Comparison of ENCODE assay signal across 10 cellular contexts in genomic region chr12:120783197-120783596, GRCh38. TPM values are rescaled to one million over a fixed set of nuclear protein-coding genes. Genes with fewer than 3 reads are reported as not detected.
DNase-seq lines count a peak whose midpoint lies in the region; ATAC-seq and TF ChIP-seq lines count a peak whose summit lies in the region.
"Had no signal": no experiment of that assay in that cellular context is flagged by ENCODE, and none has a peak within 500 bp of the region (broad histone marks: within the 10 kb centered on the region; RNA-seq: fewer than 3 reads in every experiment).

No MANE protein-coding gene starts in this region.

- intact Hi-C loops in right lobe of liver (cut with DNase I): no loop called here

- in situ Hi-C loops in KBM-7 (cut with MboI; ENCODE audit: low pct_unique_long_range_greater_than_20kb, low sequenced_read_pairs): no loop called here

- H3K27me3 ChIP-seq in BJ (ENCODE audit: control insufficient read depth, insufficient read depth, low read length) (no peaks in the 10 kb centered on the region), right lobe of liver (no peaks in the 10 kb centered on the region), endodermal cell (ENCODE audit: control insufficient read depth, insufficient read depth, low read length, poor library complexity, severe bottlenecking) (no peaks in the 10 kb centered on the region)

- H3K4me1 Mint-ChIP-seq in activated naive CD8-positive, alpha-beta T cell treated with anti-CD3 and anti-CD28 coated beads for 36 hours: peaks cover 17% of the 10 kb centered on the region
- no peaks in the 10 kb centered on the region for H3K4me1 Mint-ChIP-seq in endodermal cell

- no peak for TF ChIP-seq POLR2A in right lobe of liver (IDR thresholded peaks at IDR 0.05)

- H3K27ac Mint-ChIP-seq in activated naive CD8-positive, alpha-beta T cell treated with anti-CD3 and anti-CD28 coated beads for 36 hours: peak overlapping the region; percentile 72
- no peak overlapping the region for H3K27ac Mint-ChIP-seq in endodermal cell

- WGBS in right lobe of liver (ENCODE audit: insufficient coverage, low coverage, low lambda C conversion rate, missing lambda C conversion rate): 68% methylated on average over 6 of the region's 6 CpGs
- 89 to 93% methylated on average over 6 of the region's 6 CpGs for WGBS in endodermal cell (ENCODE audit: insufficient coverage in 1 of 2, insufficient read length in 1 of 2), 2 experiments

- no peak overlapping the region for H3K9ac ChIP-seq in endodermal cell (ENCODE audit: extremely low read depth, low read length, poor library complexity, severe bottlenecking)

- CTCF ChIA-PET in BJ (lab: Yijun Ruan, JAX): interaction anchor here (1.1 kb wide), 1 partner anchor 11 kb away, joined by 3 read pairs; no protein-coding TSS in a partner anchor

- TF ChIP-seq CTCF in BJ (IDR thresholded peaks at IDR 0.05; ENCODE audit: insufficient read depth, low read depth, low read length) (no peak), right lobe of liver (IDR thresholded peaks at IDR 0.05) (no peak), endodermal cell (conservative IDR thresholded peaks at IDR 0.05) (no peak)

- no peaks in the 10 kb centered on the region for H3K4me1 ChIP-seq in right lobe of liver
- H3K4me1 ChIP-seq in endodermal cell (ENCODE audit: control insufficient read depth, insufficient read depth, low read length): no peaks in the 10 kb centered on the region

- no peak overlapping the region for H3K27ac ChIP-seq in right lobe of liver
- no peak overlapping the region for H3K27ac ChIP-seq in endodermal cell (ENCODE audit: low read depth, low read length)

- ATAC-seq in right lobe of liver (peak; percentile 23 to 79 (median 44)), GM18498 (IDR thresholded peaks at IDR 0.05; ENCODE audit: unreplicated experiment) (no peak)

- no peaks in the 10 kb centered on the region for H3K9me3 ChIP-seq in right lobe of liver
- no peaks in the 10 kb centered on the region for H3K9me3 ChIP-seq in endodermal cell (ENCODE audit: control insufficient read depth, low read length)

- peak; percentile 12 for DNase-seq in BJ (ENCODE audit: low read depth)
- peak; percentile 5 for DNase-seq in HS-27A (ENCODE audit: low read depth)
- no peak for DNase-seq in activated naive CD8-positive, alpha-beta T cell treated with anti-CD3 and anti-CD28 coated beads for 36 hours
- DNase-seq in right lobe of liver: no peak
- DNase-seq in KBM-7: no peak
- no peak for DNase-seq in endodermal cell
- DNase-seq in middle frontal gyrus (ENCODE audit: extremely low spot score, low spot score): no peak
- DNase-seq: naive B cell, NCI-H1417 had no signal

- no peaks in the 10 kb centered on the region for H3K27me3 Mint-ChIP-seq in activated naive CD8-positive, alpha-beta T cell treated with anti-CD3 and anti-CD28 coated beads for 36 hours
- H3K27me3 Mint-ChIP-seq in endodermal cell (ENCODE audit: insufficient read depth): no peaks in the 10 kb centered on the region
- H3K27me3 Mint-ChIP-seq: naive B cell had no signal

- H3K4me3 Mint-ChIP-seq in activated naive CD8-positive, alpha-beta T cell treated with anti-CD3 and anti-CD28 coated beads for 36 hours: no peak overlapping the region
- no peak overlapping the region for H3K4me3 Mint-ChIP-seq in endodermal cell
- H3K4me3 Mint-ChIP-seq: naive B cell had no signal

- POLR2A ChIA-PET in BJ (lab: Charles Lee): no interaction called here

- peaks cover 3% of the 10 kb centered on the region; the same call in 1 of the 2 replicates for H3K36me3 ChIP-seq in BJ (ENCODE audit: control insufficient read depth, insufficient read depth, low read length)
- H3K36me3 ChIP-seq in right lobe of liver: peaks cover 0 to 29% (median 4%) of the 10 kb centered on the region in 4 donors
- H3K36me3 ChIP-seq in endodermal cell (ENCODE audit: control insufficient read depth, insufficient read depth, low read length): peaks cover 38% of the 10 kb centered on the region

- peaks cover 20% of the 10 kb centered on the region for H3K36me3 Mint-ChIP-seq in activated naive CD8-positive, alpha-beta T cell treated with anti-CD3 and anti-CD28 coated beads for 36 hours
- H3K36me3 Mint-ChIP-seq in endodermal cell (ENCODE audit: low read depth): peaks cover 26% of the 10 kb centered on the region

- H3K4me3 ChIP-seq in BJ (ENCODE audit: low read depth, low read length) (no peak overlapping the region), right lobe of liver (no peak overlapping the region), endodermal cell (ENCODE audit: low read length) (no peak overlapping the region)

- H3K9me3 Mint-ChIP-seq in activated naive CD8-positive, alpha-beta T cell treated with anti-CD3 and anti-CD28 coated beads for 36 hours: no peaks in the 10 kb centered on the region
- no peaks in the 10 kb centered on the region for H3K9me3 Mint-ChIP-seq in endodermal cell
- H3K9me3 Mint-ChIP-seq: naive B cell had no signal

RNA-seq across cellular contexts. Expression of gene ACADS, which starts 57.6 kb away (rescaled TPM):
- polyA plus RNA-seq in BJ (2011; rRNA removed): 7.4 and 11.9 TPM in 2 replicates
- 3.1 and 5.2 TPM in 2 replicates for polyA minus RNA-seq in BJ (2011; rRNA and poly(A)+ RNA removed)
- total RNA-seq in activated naive CD8-positive, alpha-beta T cell treated with anti-CD3 and anti-CD28 coated beads for 36 hours: 10 to 100 TPM; 11.4 to 13.4 TPM
- total RNA-seq in right lobe of liver (100 to 1,000 TPM in 5 of 6 experiments, 10 to 100 TPM in 1; 94.1 to 172 (median 156) TPM), endodermal cell (1 to 10 TPM; 8.0 to 9.2 TPM)
- polyA plus RNA-seq in endodermal cell (2013, experiment 1 of 2): 6.9 TPM
- polyA plus RNA-seq in endodermal cell (2013, experiment 2 of 2): 5.5 TPM

Comparison
In these comparisons a context has a peak if more than half of its experiments do, and no peak if none do; other contexts are left out.
1. DNase-seq: peak in BJ (single experiment) and HS-27A (single experiment); none in activated naive CD8-positive, alpha-beta T cell treated with anti-CD3 and anti-CD28 coated beads for 36 hours (single experiment), right lobe of liver (0 of 3), KBM-7 (single experiment), endodermal cell (single experiment) and middle frontal gyrus (single experiment).
2. RNA of gene ACADS, which starts 57.6 kb away (total RNA-seq): 94.1 to 172 TPM in right lobe of liver; 11.4 to 13.4 TPM in activated naive CD8-positive, alpha-beta T cell treated with anti-CD3 and anti-CD28 coated beads for 36 hours and 8.0 to 9.2 TPM in endodermal cell; every median in the first group is over 4 times any median in the second.